In the genomic region with DNA sequence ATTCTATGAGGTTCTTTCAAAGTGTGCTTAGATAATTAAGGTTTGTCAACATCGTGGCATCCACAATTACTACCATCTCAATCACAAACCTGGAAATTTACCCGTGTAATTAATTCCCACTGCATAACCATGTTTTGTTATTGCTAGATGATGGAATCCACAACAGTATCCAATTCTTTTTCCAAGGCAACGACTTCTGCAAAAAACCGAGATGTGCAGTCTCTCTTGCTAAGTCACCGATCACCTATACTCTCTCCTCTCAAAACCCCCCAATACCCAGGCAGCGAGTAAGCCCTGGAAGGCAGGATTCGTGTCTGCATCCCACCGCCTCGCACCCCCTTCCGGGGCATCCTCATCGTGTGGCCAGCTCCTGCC, we compare ENCODE assay signal across 8 cellular contexts. TPM values are rescaled to one million over a fixed set of nuclear protein-coding genes. Genes with fewer than 3 reads are reported as not detected.
DNase-seq lines count a peak whose midpoint lies in the region; ATAC-seq, FAIRE-seq and TF ChIP-seq lines count a peak whose summit lies in the region.

No MANE protein-coding gene starts in this region.

- peak overlapping the region; percentile 81 for H3K4me3 Mint-ChIP-seq in activated CD8-positive, alpha-beta T cell treated with anti-CD3 and anti-CD28 coated beads, Interleukin-2, amount 10 ng/mL, durations not matched to agents 7 days and 5 days

- CTCF ChIA-PET in AG04450 (lab: Charles Lee) (interaction anchor here (0.5 to 1.1 kb wide), 3 partner anchors 8 to 29 kb away, joined by 4 read pairs; no protein-coding TSS in a partner anchor), HCT116 (lab: Charles Lee) (interaction anchor here (0.7 to 1.0 kb wide), 2 partner anchors 10 to 144 kb away, joined by 3 to 4 read pairs; no protein-coding TSS in a partner anchor)
- CTCF ChIA-PET in activated CD8-positive, alpha-beta T cell treated with anti-CD3 and anti-CD28 coated beads, Interleukin-2, amount 10 ng/mL, durations not matched to agents 7 days and 5 days (lab: Charles Lee) = interaction anchor here (1.0 kb wide), 1 partner anchor 104 kb away, joined by 3 read pairs; no protein-coding TSS in a partner anchor

- ATAC-seq in HCT116 = no peak; the same call in 1 of the 2 replicates
- no peak for ATAC-seq in activated CD8-positive, alpha-beta T cell treated with anti-CD3 and anti-CD28 coated beads, Interleukin-2, amount 10 ng/mL, durations not matched to agents 7 days and 5 days

- 2% methylated on average over 11 of the region's 11 CpGs for WGBS in testis, 2 donors

- intact Hi-C loops in HCT116 (cut with micrococcal nuclease) = no loop called here
- intact Hi-C loops in testis (cut with DNase I; ENCODE audit: low total_unique reads) = no loop called here

- DNase-seq in AG04450 (ENCODE audit: low read depth, low spot score) = no peak
- DNase-seq in HCT116 (ENCODE audit: low read depth, low spot score) = no peak
- DNase-seq in activated CD8-positive, alpha-beta T cell treated with anti-CD3 and anti-CD28 coated beads, Interleukin-2, amount 10 ng/mL, durations not matched to agents 7 days and 5 days = no peak
- DNase-seq in keratinocyte (ENCODE audit: low read depth, low spot score) = no peak
- DNase-seq in testis = no peak
- no peak for DNase-seq in stimulated activated CD4-positive, alpha-beta T cell treated with anti-CD3 and anti-CD28 coated beads, Interleukin-2, amount 100 ng/mL, for 24 hours
- no peak for DNase-seq in activated CD4-positive, CD25-positive, alpha-beta regulatory T cell treated with anti-CD3 and anti-CD28 coated beads, Interleukin-2, amount 50 U/mL, for 72 hours
- no peak for DNase-seq in NCI-H2029 (lab: John Stamatoyannopoulos, UW)

- TF ChIP-seq POLR2A in HCT116 (IDR thresholded peaks at IDR 0.05; ENCODE audit: borderline replicate concordance, extremely low read depth, insufficient read depth, insufficient read length) (no peak), testis (IDR thresholded peaks at IDR 0.05) (no peak)

- POLR2A ChIA-PET in AG04450 (lab: Yijun Ruan, JAX) = interaction anchor here (0.6 to 1.8 kb wide), 5 partner anchors 46 to 224 kb away, joined by 3 to 6 read pairs (median 4); no protein-coding TSS in a partner anchor
- POLR2A ChIA-PET in HCT116 (lab: Charles Lee) = interaction anchor here (0.9 to 2.3 kb wide), 10 partner anchors 8 to 94 kb away, joined by 3 to 6 read pairs (median 4); partner anchors contain the start of gene LAT2
- POLR2A ChIA-PET in activated CD8-positive, alpha-beta T cell treated with anti-CD3 and anti-CD28 coated beads, Interleukin-2, amount 10 ng/mL, durations not matched to agents 7 days and 5 days (lab: Charles Lee) = interaction anchor here (0.7 to 2.7 kb wide), 4 partner anchors 10 to 89 kb away, joined by 3 to 26 read pairs (median 10); partner anchors contain the start of gene LIMK1

- H3K4me3 ChIP-seq in AG04450 (ENCODE audit: low read depth, low read length) (peak overlapping the region; percentile 75), HCT116 (replicated peaks in 1 of 2; ENCODE audit: low read depth in 1 of 2, low read length in 2 of 2) (peak overlapping the region; percentile 96 to 98), keratinocyte (ENCODE audit: control insufficient read depth in 2 of 3, extremely low read depth in 1 of 3, insufficient read depth in 2 of 3, low read depth in 1 of 3, low read length in 3 of 3) (peak overlapping the region; percentile 67 to 96 (median 93)), testis (peak overlapping the region; percentile 88 to 99)

- H3K27me3 ChIP-seq in AG04450 (ENCODE audit: control insufficient read depth, insufficient read depth, low read length) (no peaks in the 10 kb centered on the region), HCT116 (ENCODE audit: insufficient read depth, low read length) (no peaks in the 10 kb centered on the region), keratinocyte (ENCODE audit: control insufficient read depth, extremely low read depth, insufficient read depth, low read length) (no peaks in the 10 kb centered on the region), testis (no peaks in the 10 kb centered on the region)

- H3K9me2 ChIP-seq in HCT116 (ENCODE audit: insufficient read depth) = no peaks in the 10 kb centered on the region

- no peak for FAIRE-seq in keratinocyte (lab: Jason Lieb, UNC)

- H3K9me3 ChIP-seq in AG04450 (ENCODE audit: control insufficient read depth, insufficient read depth, low read length) (no peaks in the 10 kb centered on the region; the same call in 1 of the 2 replicates), HCT116 (ENCODE audit: control insufficient read depth in 1 of 2, insufficient read depth in 1 of 2, low read depth in 1 of 2, low read length in 2 of 2) (no peaks in the 10 kb centered on the region), keratinocyte (ENCODE audit: control insufficient read depth, low read depth, low read length) (no peaks in the 10 kb centered on the region), testis (no peaks in the 10 kb centered on the region)

- dilution Hi-C loops in keratinocyte (cut with MboI; ENCODE audit: extremely low pct_ligation_motif_present, low sequenced_read_pairs) = no loop called here

- TF ChIP-seq RAD21 in HCT116 (IDR thresholded peaks at IDR 0.05; ENCODE audit: low read depth) = no peak

- H3K9me1 ChIP-seq in keratinocyte (ENCODE audit: control insufficient read depth, extremely low read depth, insufficient read depth, low read length) = peaks cover 4% of the 10 kb centered on the region

- H3K9me3 Mint-ChIP-seq in activated CD8-positive, alpha-beta T cell treated with anti-CD3 and anti-CD28 coated beads, Interleukin-2, amount 10 ng/mL, durations not matched to agents 7 days and 5 days (ENCODE audit: insufficient read depth) = no peaks in the 10 kb centered on the region

- H3K4me2 ChIP-seq in HCT116 (ENCODE audit: low read length) (peak overlapping the region; percentile 91), keratinocyte (ENCODE audit: control insufficient read depth, extremely low read depth, insufficient read depth, low read depth, low read length) (peak overlapping the region; percentile 98)

- peaks cover 31% of the 10 kb centered on the region; the same call in 1 of the 2 replicates for H4K20me1 ChIP-seq in HCT116 (ENCODE audit: insufficient read depth)
- peaks cover 12% of the 10 kb centered on the region for H4K20me1 ChIP-seq in keratinocyte (ENCODE audit: control insufficient read depth, extremely low read depth, insufficient read depth, low read length)

- RAD21 ChIA-PET in HCT116 (lab: Charles Lee; ENCODE audit: low non-redundant PET in 1 of 2, low total read pairs in 2 of 2, uncharacterized antibody in 2 of 2, unreplicated experiment in 2 of 2) = no interaction called here

- H3K79me2 ChIP-seq in HCT116 (ENCODE audit: insufficient read depth, low read length) (peaks cover 47% of the 10 kb centered on the region), keratinocyte (ENCODE audit: control insufficient read depth, insufficient read depth, low read length) (peaks cover 42% of the 10 kb centered on the region)

- no peak for TF ChIP-seq CTCF in AG04450 (IDR thresholded peaks at IDR 0.05; ENCODE audit: low read depth, low read length)
- no peak for TF ChIP-seq CTCF in HCT116 (IDR thresholded peaks at IDR 0.05 in 2 of 3, conservative IDR thresholded peaks at IDR 0.05 in 1 of 3; ENCODE audit: borderline replicate concordance in 1 of 3, insufficient read depth in 1 of 3, low read depth in 2 of 3, low read length in 2 of 3)
- no peak for TF ChIP-seq CTCF in keratinocyte (optimal IDR thresholded peaks at IDR 0.05 in 1 of 3, IDR thresholded peaks at IDR 0.05 in 1 of 3, conservative IDR thresholded peaks at IDR 0.05 in 1 of 3; ENCODE audit: extremely low read depth in 1 of 3, insufficient read depth in 2 of 3, low read length in 3 of 3)
- no peak for TF ChIP-seq CTCF in testis (IDR thresholded peaks at IDR 0.05)

- peaks cover 20% of the 10 kb centered on the region for H3K36me3 Mint-ChIP-seq in activated CD8-positive, alpha-beta T cell treated with anti-CD3 and anti-CD28 coated beads, Interleukin-2, amount 10 ng/mL, durations not matched to agents 7 days and 5 days (ENCODE audit: low read depth)

- BruUV-seq in HCT116 (replicated peaks; lab: Mats Ljungman, UMichigan) = TSS peak; percentile 78

- H3K27me3 Mint-ChIP-seq in activated CD8-positive, alpha-beta T cell treated with anti-CD3 and anti-CD28 coated beads, Interleukin-2, amount 10 ng/mL, durations not matched to agents 7 days and 5 days (ENCODE audit: low read depth) = no peaks in the 10 kb centered on the region

- H3K4me1 ChIP-seq in HCT116 (ENCODE audit: control insufficient read depth in 1 of 2, insufficient read depth in 2 of 2, low read length in 2 of 2) = peaks cover 42 to 63% of the 10 kb centered on the region in 2 experiments
- peaks cover 37% of the 10 kb centered on the region for H3K4me1 ChIP-seq in keratinocyte (ENCODE audit: control insufficient read depth, extremely low read depth, insufficient read depth, low read length)
- H3K4me1 ChIP-seq in testis = peaks cover 25% of the 10 kb centered on the region

- peak overlapping the region; percentile 98 for H3K9ac ChIP-seq in HCT116 (ENCODE audit: low read length)
- H3K9ac ChIP-seq in keratinocyte (ENCODE audit: control insufficient read depth, extremely low read depth, insufficient read depth, low read length) = peak overlapping the region; percentile 94

- H3K36me3 ChIP-seq in HCT116 (ENCODE audit: control insufficient read depth in 1 of 2, insufficient read depth in 2 of 2, low read length in 2 of 2) (peaks cover 1 to 23% of the 10 kb centered on the region in 2 experiments; a peak in 1 of 4 replicates), keratinocyte (ENCODE audit: control insufficient read depth in 2 of 2, extremely low read depth in 1 of 2, insufficient read depth in 2 of 2, low read length in 2 of 2) (peaks cover 0 to 12% of the 10 kb centered on the region in 2 experiments), testis (ENCODE audit: low read depth, missing control alignments) (no peaks in the 10 kb centered on the region)

- H2AFZ ChIP-seq in HCT116 (ENCODE audit: low read depth, low read length, poor library complexity, severe bottlenecking) (no peak overlapping the region), keratinocyte (ENCODE audit: control insufficient read depth, low read length) (peak overlapping the region; percentile 61)

- H3K27ac Mint-ChIP-seq in activated CD8-positive, alpha-beta T cell treated with anti-CD3 and anti-CD28 coated beads, Interleukin-2, amount 10 ng/mL, durations not matched to agents 7 days and 5 days = peak overlapping the region; percentile 82

- peaks cover 29% of the 10 kb centered on the region for H3K4me1 Mint-ChIP-seq in activated CD8-positive, alpha-beta T cell treated with anti-CD3 and anti-CD28 coated beads, Interleukin-2, amount 10 ng/mL, durations not matched to agents 7 days and 5 days (ENCODE audit: low read depth)

- H3K27ac ChIP-seq in AG04450 (ENCODE audit: low read depth, low read length) (peak overlapping the region; percentile 84), HCT116 (ENCODE audit: low read depth, low read length) (peak overlapping the region; percentile 87), keratinocyte (ENCODE audit: control insufficient read depth, insufficient read depth, low read length) (peak overlapping the region; percentile 88), testis (peak overlapping the region; percentile 77 to 97)

RNA-seq across cellular contexts. Expression of gene EIF4H, which starts 0.7 kb away (rescaled TPM):
- polyA plus RNA-seq in AG04450 (2011; rRNA removed) (378 and 404 TPM in 2 replicates), keratinocyte (286 to 340 TPM (median 339 TPM) in 3 replicates), testis (ENCODE audit: insufficient read depth, low read depth, low replicate concordance) (217 TPM)
- polyA minus RNA-seq in AG04450 (2011; rRNA and poly(A)+ RNA removed) = 253 and 255 TPM in 2 replicates
- total RNA-seq in HCT116 (2021; ENCODE audit: unreplicated experiment) (384 TPM), testis (100 to 1,000 TPM; 142 to 157 TPM)
- polyA plus RNA-seq in HCT116 (2012) = 300 and 343 TPM in 2 replicates
- total RNA-seq in activated CD8-positive, alpha-beta T cell treated with anti-CD3 and anti-CD28 coated beads, Interleukin-2, amount 10 ng/mL, durations not matched to agents 7 days and 5 days = 100 to 1,000 TPM; 287 to 302 TPM
- polyA plus RNA-seq in keratinocyte (2011; ENCODE audit: low read depth) = 371 TPM
- polyA plus RNA-seq in keratinocyte (2011; cell fraction: cytosol; rRNA removed) = 261 and 298 TPM in 2 replicates
- 252 and 253 TPM in 2 replicates for polyA plus RNA-seq in keratinocyte (2011; cell fraction: nucleus; rRNA removed)
- polyA plus RNA-seq in keratinocyte (2012; ENCODE audit: low replicate concordance) = 242 and 328 TPM in 2 replicates
- 206 to 254 TPM (median 244 TPM) in 3 replicates for polyA minus RNA-seq in keratinocyte
- 254 TPM for polyA minus RNA-seq in keratinocyte (2011; cell fraction: cytosol; rRNA and poly(A)+ RNA removed)
- polyA minus RNA-seq in keratinocyte (2011; cell fraction: nucleus; rRNA and poly(A)+ RNA removed) = 113 and 156 TPM in 2 replicates

RNA-seq across cellular contexts. Expression of gene LAT2, which starts 36.3 kb away (rescaled TPM):
- polyA plus RNA-seq in AG04450 (2011; rRNA removed) (0.22 and 0.26 TPM in 2 replicates), keratinocyte (0.49 to 0.82 TPM (median 0.63 TPM) in 3 replicates), testis (ENCODE audit: insufficient read depth, low read depth, low replicate concordance) (5.1 TPM)
- 0.74 TPM in 2 replicates for polyA minus RNA-seq in AG04450 (2011; rRNA and poly(A)+ RNA removed)
- total RNA-seq in HCT116 (2021; ENCODE audit: unreplicated experiment) (9.4 TPM), testis (1 to 10 TPM; 2.4 to 4.3 TPM)
- polyA plus RNA-seq in HCT116 (2012) = 19.4 and 22.7 TPM in 2 replicates
- 10 to 100 TPM; 31.7 to 31.8 TPM for total RNA-seq in activated CD8-positive, alpha-beta T cell treated with anti-CD3 and anti-CD28 coated beads, Interleukin-2, amount 10 ng/mL, durations not matched to agents 7 days and 5 days
- 1.1 TPM for polyA plus RNA-seq in keratinocyte (2011; ENCODE audit: low read depth)
- 0.33 and 0.39 TPM in 2 replicates for polyA plus RNA-seq in keratinocyte (2011; cell fraction: cytosol; rRNA removed)
- polyA plus RNA-seq in keratinocyte (2011; cell fraction: nucleus; rRNA removed) = 3.9 TPM in 2 replicates
- 0.61 and 2.0 TPM in 2 replicates for polyA plus RNA-seq in keratinocyte (2012; ENCODE audit: low replicate concordance)
- 0.16 to 1.8 TPM (median 1.4 TPM) in 3 replicates for polyA minus RNA-seq in keratinocyte
- polyA minus RNA-seq in keratinocyte (2011; cell fraction: cytosol; rRNA and poly(A)+ RNA removed) = not detected
- 1.5 and 2.6 TPM in 2 replicates for polyA minus RNA-seq in keratinocyte (2011; cell fraction: nucleus; rRNA and poly(A)+ RNA removed)
